In the genomic region with DNA sequence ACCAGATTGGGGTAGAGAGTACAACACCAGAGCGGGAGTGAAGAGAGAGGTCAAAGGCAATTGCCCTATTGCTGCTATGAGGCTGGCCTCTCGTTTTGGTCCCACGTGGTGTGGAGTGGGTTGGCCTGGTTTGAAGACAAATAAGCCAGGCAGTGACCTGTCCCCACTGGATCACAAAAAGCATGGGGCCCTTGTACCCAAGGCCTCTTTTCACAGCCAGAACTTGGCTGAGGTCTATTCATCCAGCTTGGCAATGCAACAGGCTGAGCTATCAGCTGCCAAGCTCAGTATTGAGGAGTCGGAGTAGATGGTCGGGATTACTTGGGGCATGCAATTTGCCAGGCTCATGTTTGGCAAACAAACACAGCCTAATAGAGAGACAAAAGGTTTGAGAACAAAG, we compare ENCODE assay signal across 18 cellular contexts.
"Had no signal": no experiment of that assay in that cellular context is flagged by ENCODE, and none has a peak within 500 bp of the region (broad histone marks: within the 10 kb centered on the region; RNA-seq: fewer than 3 reads in every experiment).

No MANE protein-coding gene starts in this region.

- H3K27ac ChIP-seq: adrenal gland had no signal

- DNase-seq: activated CD4-positive, alpha-beta T cell treated with anti-CD3 and anti-CD28 coated beads, Interleukin-2, amount 10 ng/mL, durations not matched to agents 24 days and 14 days; activated CD4-positive, CD25-positive, alpha-beta regulatory T cell; activated CD8-positive, alpha-beta memory T cell treated with anti-CD3 and anti-CD28 coated beads, Interleukin-2, amount 50 U/mL, for 4 hours; activated CD8-positive, alpha-beta T cell treated with anti-CD3 and anti-CD28 coated beads, Interleukin-2, amount 10 ng/mL, durations not matched to agents 7 days and 5 days; activated effector memory CD4-positive, alpha-beta T cell treated with anti-CD3 and anti-CD28 coated beads, Interleukin-2, amount 50 U/mL, for 16 hours; activated T-cell treated with anti-CD3 and anti-CD28 coated beads, Interleukin-2, amount 50 U/mL, for 48 hours; adrenal gland; cortex of kidney; effector CD4-positive, alpha-beta T cell; heart left ventricle; left colon; nephron progenitor cell; stimulated activated CD4-positive, alpha-beta T cell treated with anti-CD3 and anti-CD28 coated beads, Interleukin-2, amount 100 ng/mL, for 48 hours; trophoblast cell had no signal

- H3K4me3 ChIP-seq: adrenal gland, heart left ventricle had no signal

- H3K9me3 ChIP-seq: adrenal gland had no signal

- ATAC-seq: activated CD8-positive, alpha-beta T cell treated with anti-CD3 and anti-CD28 coated beads, Interleukin-2, amount 10 ng/mL, durations not matched to agents 7 days and 5 days; left colon; stimulated activated memory B cell treated with anti-CD40 and anti-IgM and Interleukin-4, amounts not matched to agents 10 μg/mL and 1 μg/mL and 100 μg/mL, for 72 hours had no signal

- H3K4me3 Mint-ChIP-seq: activated CD4-positive, alpha-beta T cell treated with anti-CD3 and anti-CD28 coated beads, Interleukin-2, amount 10 ng/mL, durations not matched to agents 24 days and 14 days; activated CD8-positive, alpha-beta T cell treated with anti-CD3 and anti-CD28 coated beads, Interleukin-2, amount 10 ng/mL, durations not matched to agents 7 days and 5 days; activated naive CD4-positive, alpha-beta T cell treated with anti-CD3 and anti-CD28 coated beads, Interleukin-2, amount 50 U/mL, for 24 hours; central memory CD8-positive, alpha-beta T cell; memory B cell; nephron progenitor cell; stimulated activated memory B cell treated with anti-CD40 and anti-IgM and Interleukin-4, amounts not matched to agents 10 μg/mL and 1 μg/mL and 100 μg/mL, for 72 hours had no signal

- H3K36me3 ChIP-seq: adrenal gland, heart left ventricle had no signal

- H3K4me1 ChIP-seq: adrenal gland, heart left ventricle had no signal

- H3K27ac Mint-ChIP-seq: activated CD4-positive, alpha-beta T cell treated with anti-CD3 and anti-CD28 coated beads, Interleukin-2, amount 10 ng/mL, durations not matched to agents 24 days and 14 days; activated CD8-positive, alpha-beta T cell treated with anti-CD3 and anti-CD28 coated beads, Interleukin-2, amount 10 ng/mL, durations not matched to agents 7 days and 5 days; activated naive CD4-positive, alpha-beta T cell treated with anti-CD3 and anti-CD28 coated beads, Interleukin-2, amount 50 U/mL, for 24 hours; memory B cell; nephron progenitor cell; stimulated activated memory B cell treated with anti-CD40 and anti-IgM and Interleukin-4, amounts not matched to agents 10 μg/mL and 1 μg/mL and 100 μg/mL, for 72 hours had no signal

- H3K9me3 Mint-ChIP-seq: central memory CD8-positive, alpha-beta T cell; stimulated activated memory B cell treated with anti-CD40 and anti-IgM and Interleukin-4, amounts not matched to agents 10 μg/mL and 1 μg/mL and 100 μg/mL, for 72 hours had no signal

- H3K36me3 Mint-ChIP-seq: memory B cell; stimulated activated memory B cell treated with anti-CD40 and anti-IgM and Interleukin-4, amounts not matched to agents 10 μg/mL and 1 μg/mL and 100 μg/mL, for 72 hours had no signal

- H3K27me3 ChIP-seq: adrenal gland, heart left ventricle had no signal

- H3K4me1 Mint-ChIP-seq: activated CD4-positive, alpha-beta T cell treated with anti-CD3 and anti-CD28 coated beads, Interleukin-2, amount 10 ng/mL, durations not matched to agents 24 days and 14 days; activated naive CD4-positive, alpha-beta T cell treated with anti-CD3 and anti-CD28 coated beads, Interleukin-2, amount 50 U/mL, for 24 hours; central memory CD8-positive, alpha-beta T cell; memory B cell; nephron progenitor cell; stimulated activated memory B cell treated with anti-CD40 and anti-IgM and Interleukin-4, amounts not matched to agents 10 μg/mL and 1 μg/mL and 100 μg/mL, for 72 hours had no signal
